Comparison of ENCODE assay signal across 8 cellular contexts in genomic region chr2:68766378-68766845, GRCh38. TPM values are rescaled to one million over a fixed set of nuclear protein-coding genes. Genes with fewer than 3 reads are reported as not detected.
A peak's percentile ranks its signal among the peaks of the same experiment; 100 is the strongest.
DNase-seq lines count a peak whose midpoint lies in the region; ATAC-seq, FAIRE-seq and TF ChIP-seq lines count a peak whose summit lies in the region.

No MANE protein-coding gene starts in this region.

- peak overlapping the region; percentile 81 for H3K4me3 Mint-ChIP-seq in CD8-positive, alpha-beta T cell

- no peak for FAIRE-seq in GM12891 (lab: Jason Lieb, UNC)

- peaks cover 95% of the 10 kb centered on the region for H3K4me1 Mint-ChIP-seq in CD8-positive, alpha-beta T cell (ENCODE audit: low read depth)

- peaks cover 2% of the 10 kb centered on the region for H3K36me3 Mint-ChIP-seq in CD8-positive, alpha-beta T cell

- H3K4me3 ChIP-seq in CD8-positive, alpha-beta T cell (ENCODE audit: low read depth, low read length) = peak overlapping the region; percentile 34
- no peak overlapping the region for H3K4me3 ChIP-seq in HL-60 (replicated peaks; ENCODE audit: insufficient read depth, low read length)
- no peak overlapping the region for H3K4me3 ChIP-seq in esophagus squamous epithelium
- H3K4me3 ChIP-seq in skeletal muscle tissue (ENCODE audit: low read length in 3 of 3) = no peak overlapping the region
- no peak overlapping the region for H3K4me3 ChIP-seq in A673 (ENCODE audit: low read depth, low read length, poor library complexity, severe bottlenecking)

- intact Hi-C loops in CD8-positive, alpha-beta T cell (cut with DNase I, micrococcal nuclease) = loop anchor here (1.0 to 10.0 kb wide), 6 partner anchors 9 to 512 kb away; partner anchors contain the start of genes APLF (in 1 of the 2), FBXO48 (in 1 of the 2) and PPP3R1 (in 1 of the 2)
- intact Hi-C loops in esophagus squamous epithelium (cut with DNase I) = no loop called here
- intact Hi-C loops in A673 (cut with micrococcal nuclease; ENCODE audit: unreplicated experiment) = no loop called here

- no peak for TF ChIP-seq CTCF in CD8-positive, alpha-beta T cell (IDR thresholded peaks at IDR 0.05)
- TF ChIP-seq CTCF in HL-60 (IDR thresholded peaks at IDR 0.05; ENCODE audit: insufficient read depth, low read length) = no peak
- TF ChIP-seq CTCF in esophagus squamous epithelium (IDR thresholded peaks at IDR 0.05) = no peak
- TF ChIP-seq CTCF in A673 (conservative IDR thresholded peaks at IDR 0.05; ENCODE audit: low read depth, low read length) = no peak

- no peaks in the 10 kb centered on the region for H3K9me3 ChIP-seq in CD8-positive, alpha-beta T cell (ENCODE audit: low read length)
- no peaks in the 10 kb centered on the region for H3K9me3 ChIP-seq in esophagus squamous epithelium
- H3K9me3 ChIP-seq in skeletal muscle tissue (ENCODE audit: control insufficient read depth in 3 of 3, low read length in 3 of 3) = no peaks in the 10 kb centered on the region
- no peaks in the 10 kb centered on the region for H3K9me3 ChIP-seq in A673 (ENCODE audit: low read depth, low read length, poor library complexity, severe bottlenecking)

- no peaks in the 10 kb centered on the region for H3K9me3 Mint-ChIP-seq in CD8-positive, alpha-beta T cell

- POLR2A ChIA-PET in CD8-positive, alpha-beta T cell (lab: Charles Lee) = interaction anchor here (0.5 to 3.7 kb wide), 21 partner anchors 9 to 339 kb away, joined by 3 to 46 read pairs (median 5); partner anchors contain the start of gene ARHGAP25
- POLR2A ChIA-PET in A673 (lab: Charles Lee; ENCODE audit: low non-redundant PET) = no interaction called here

- TF ChIP-seq POLR2A in esophagus squamous epithelium (IDR thresholded peaks at IDR 0.05) (peak in 1 of 4 donors; percentile 43), GM12891 (IDR thresholded peaks at IDR 0.05; ENCODE audit: low read depth, low read length) (no peak)

- H3K27me3 Mint-ChIP-seq in CD8-positive, alpha-beta T cell (ENCODE audit: low read depth) = no peaks in the 10 kb centered on the region

- H3K27ac Mint-ChIP-seq in CD8-positive, alpha-beta T cell = peak overlapping the region; percentile 100

- no peaks in the 10 kb centered on the region for H3K36me3 ChIP-seq in CD8-positive, alpha-beta T cell (ENCODE audit: insufficient read depth, low read length)
- H3K36me3 ChIP-seq in esophagus squamous epithelium (no peaks in the 10 kb centered on the region), skeletal muscle tissue (ENCODE audit: control insufficient read depth in 3 of 3, insufficient read depth in 3 of 3, low read length in 3 of 3) (no peaks in the 10 kb centered on the region), A673 (ENCODE audit: insufficient read depth, low read length, poor library complexity, severe bottlenecking) (no peaks in the 10 kb centered on the region)

- BruUV-seq in A673 (replicated peaks; lab: Mats Ljungman, UMichigan) = no TSS peak

- peak overlapping the region; percentile 73 for H3K27ac ChIP-seq in CD8-positive, alpha-beta T cell (ENCODE audit: low read depth, low read length)
- H3K27ac ChIP-seq in HL-60 (replicated peaks) (peak overlapping the region; percentile 87), esophagus squamous epithelium (peak overlapping the region in 3 of 4 donors; percentile 53 to 73 (median 71)), skeletal muscle tissue (ENCODE audit: low read depth, low read length) (peak overlapping the region; percentile 20), A673 (ENCODE audit: low read depth, low read length, poor library complexity, severe bottlenecking) (no peak overlapping the region)

- CTCF ChIA-PET in CD8-positive, alpha-beta T cell (lab: Charles Lee) = interaction anchor here (0.6 to 4.0 kb wide), 16 partner anchors 9 to 303 kb away, joined by 3 to 24 read pairs (median 4); partner anchors contain the start of genes APLF and FBXO48
- CTCF ChIA-PET in A673 (lab: Charles Lee) = no interaction called here

- no peak overlapping the region for H3K9ac ChIP-seq in skeletal muscle tissue (ENCODE audit: low read depth in 1 of 3, low read length in 3 of 3)

- H3K27me3 ChIP-seq in CD8-positive, alpha-beta T cell (ENCODE audit: insufficient read depth, low read length) = no peaks in the 10 kb centered on the region
- H3K27me3 ChIP-seq in HL-60 (ENCODE audit: insufficient read depth, poor library complexity, severe bottlenecking) (no peaks in the 10 kb centered on the region), esophagus squamous epithelium (no peaks in the 10 kb centered on the region), skeletal muscle tissue (ENCODE audit: control insufficient read depth in 3 of 3, insufficient read depth in 3 of 3, low read length in 3 of 3) (no peaks in the 10 kb centered on the region), A673 (replicated peaks; ENCODE audit: insufficient read depth, low read depth, low read length, poor library complexity) (no peaks in the 10 kb centered on the region)

- peak; percentile 37 to 84 (median 63) for DNase-seq in CD8-positive, alpha-beta T cell
- DNase-seq in HL-60 (ENCODE audit: low read depth in 1 of 2, low spot score in 1 of 2) (peak; percentile 94 to 98), esophagus squamous epithelium (lab: John Stamatoyannopoulos, UW) (peak; percentile 55), SHP77 treated with DMSO at 0.1 percent for 48 hours (lab: John Stamatoyannopoulos, UW) (no peak), GM12891 (ENCODE audit: insufficient read length, low spot score) (no peak), A673 (ENCODE audit: low spot score) (no peak)
- peak; percentile 54 to 69 for DNase-seq in activated CD4-positive, alpha-beta T cell treated with anti-CD3 and anti-CD28 coated beads, Interleukin-2, amount 50 U/mL, for 48 hours

- 8 to 27% methylated on average over 2 to 5 of the region's 5 CpGs for WGBS in esophagus squamous epithelium, 2 donors

- ATAC-seq in CD8-positive, alpha-beta T cell = peak; percentile 62

- H3K4me1 ChIP-seq in CD8-positive, alpha-beta T cell (ENCODE audit: insufficient read depth, low read length) = peaks cover 98% of the 10 kb centered on the region
- H3K4me1 ChIP-seq in esophagus squamous epithelium (peaks cover 5 to 76% (median 40%) of the 10 kb centered on the region in 3 donors), skeletal muscle tissue (ENCODE audit: control insufficient read depth in 3 of 3, insufficient read depth in 3 of 3, low read length in 3 of 3) (peaks cover 3 to 12% (median 10%) of the 10 kb centered on the region in 3 donors), A673 (ENCODE audit: insufficient read depth, low read length, poor library complexity, severe bottlenecking) (no peaks in the 10 kb centered on the region)

TF ChIP-seq in GM12891, 5 proteins besides CTCF, POLR2A, EP300 and RAD21:
- TF ChIP-seq POU2F2 (IDR thresholded peaks at IDR 0.05; ENCODE audit: low read depth, low read length) (no peak), POLR2AphosphoS5 (IDR thresholded peaks at IDR 0.05; ENCODE audit: low read depth, low read length) (no peak), TAF1 (IDR thresholded peaks at IDR 0.05; ENCODE audit: low read depth, low read length) (no peak), PAX5 (IDR thresholded peaks at IDR 0.05; ENCODE audit: insufficient read depth, low read length, severe bottlenecking) (no peak), SPI1 (IDR thresholded peaks at IDR 0.05; ENCODE audit: low read depth, low read length) (no peak)

RNA-seq across cellular contexts. Expression of gene ARHGAP25, which starts 31.8 kb away (rescaled TPM):
- total RNA-seq in CD8-positive, alpha-beta T cell = 10 to 100 TPM; 35.8 to 36.7 TPM
- total RNA-seq in esophagus squamous epithelium (1 to 10 TPM; 3.2 to 9.0 (median 5.5) TPM), skeletal muscle tissue (4.7 TPM), A673 (2021) (5.4 and 6.2 TPM in 2 replicates)
- 3.8 TPM for polyA plus RNA-seq in GM12891 (2012; ENCODE audit: low read depth, missing spikeins)

Comparison
In these comparisons a context has a peak if more than half of its experiments do, and no peak if none do; other contexts are left out.
1. DNase-seq: peak in CD8-positive, alpha-beta T cell (7 of 7), HL-60 (2 of 2), activated CD4-positive, alpha-beta T cell treated with anti-CD3 and anti-CD28 coated beads, Interleukin-2, amount 50 U/mL, for 48 hours (2 of 2) and esophagus squamous epithelium (single experiment); none in SHP77 treated with DMSO at 0.1 percent for 48 hours (single experiment), GM12891 (single experiment) and A673 (single experiment).
2. intact Hi-C loops: an anchor here in CD8-positive, alpha-beta T cell (1.0 to 10.0 kb wide); none called in esophagus squamous epithelium and A673.